Comparison of ENCODE assay signal across 2 cellular contexts in the genomic region with DNA sequence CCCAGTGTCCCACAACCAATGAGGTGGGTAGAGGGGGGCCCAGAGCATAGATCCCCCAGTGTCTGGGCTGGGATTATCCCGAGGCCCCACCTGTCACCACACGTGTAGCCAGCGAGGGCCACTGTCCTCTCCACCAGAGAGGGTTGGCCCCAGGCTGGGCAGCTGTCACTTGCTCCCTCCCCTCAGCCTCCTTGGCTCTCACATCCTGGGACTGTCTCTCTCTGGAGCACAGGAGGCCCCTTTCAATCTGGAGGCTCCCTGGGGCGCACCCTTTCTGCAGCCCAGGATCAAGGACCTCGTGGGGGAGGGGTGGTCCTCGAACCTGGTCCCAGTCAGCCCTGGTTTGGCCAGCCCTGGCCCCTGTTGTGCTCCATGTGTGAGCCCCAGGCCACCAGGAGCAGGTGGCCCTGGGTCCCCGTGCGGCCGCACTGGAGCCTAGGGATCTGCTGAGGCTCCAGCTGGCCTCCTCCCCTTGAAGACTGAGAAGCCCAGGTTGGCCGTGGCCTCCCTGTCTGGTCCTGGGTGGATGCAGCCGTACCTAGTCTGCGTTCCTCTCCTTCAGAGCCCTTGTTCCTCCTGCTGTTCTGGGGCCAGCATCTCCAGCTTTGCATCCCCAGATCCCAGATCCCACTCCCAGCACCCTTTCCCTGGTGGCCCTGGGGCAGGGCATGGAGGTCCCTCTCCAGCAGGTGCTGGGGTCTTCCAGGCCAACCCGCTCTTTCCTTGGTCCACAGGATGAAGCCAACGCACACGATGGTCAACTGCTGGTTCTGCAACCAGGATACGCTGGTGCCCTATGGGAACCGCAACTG.
TF ChIP-seq lines count a peak whose summit lies in the region.

No MANE protein-coding gene starts in this region.

TF ChIP-seq in SK-N-SH, 30 proteins besides CTCF, POLR2A, EP300 and RAD21:
- TF ChIP-seq, protein P1, sequence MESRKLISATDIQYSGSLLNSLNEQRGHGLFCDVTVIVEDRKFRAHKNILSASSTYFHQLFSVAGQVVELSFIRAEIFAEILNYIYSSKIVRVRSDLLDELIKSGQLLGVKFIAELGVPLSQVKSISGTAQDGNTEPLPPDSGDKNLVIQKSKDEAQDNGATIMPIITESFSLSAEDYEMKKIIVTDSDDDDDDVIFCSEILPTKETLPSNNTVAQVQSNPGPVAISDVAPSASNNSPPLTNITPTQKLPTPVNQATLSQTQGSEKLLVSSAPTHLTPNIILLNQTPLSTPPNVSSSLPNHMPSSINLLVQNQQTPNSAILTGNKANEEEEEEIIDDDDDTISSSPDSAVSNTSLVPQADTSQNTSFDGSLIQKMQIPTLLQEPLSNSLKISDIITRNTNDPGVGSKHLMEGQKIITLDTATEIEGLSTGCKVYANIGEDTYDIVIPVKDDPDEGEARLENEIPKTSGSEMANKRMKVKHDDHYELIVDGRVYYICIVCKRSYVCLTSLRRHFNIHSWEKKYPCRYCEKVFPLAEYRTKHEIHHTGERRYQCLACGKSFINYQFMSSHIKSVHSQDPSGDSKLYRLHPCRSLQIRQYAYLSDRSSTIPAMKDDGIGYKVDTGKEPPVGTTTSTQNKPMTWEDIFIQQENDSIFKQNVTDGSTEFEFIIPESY (IDR thresholded peaks at IDR 0.05; ENCODE audit: borderline replicate concordance, low read depth): no peak
- TF ChIP-seq, protein P2, sequence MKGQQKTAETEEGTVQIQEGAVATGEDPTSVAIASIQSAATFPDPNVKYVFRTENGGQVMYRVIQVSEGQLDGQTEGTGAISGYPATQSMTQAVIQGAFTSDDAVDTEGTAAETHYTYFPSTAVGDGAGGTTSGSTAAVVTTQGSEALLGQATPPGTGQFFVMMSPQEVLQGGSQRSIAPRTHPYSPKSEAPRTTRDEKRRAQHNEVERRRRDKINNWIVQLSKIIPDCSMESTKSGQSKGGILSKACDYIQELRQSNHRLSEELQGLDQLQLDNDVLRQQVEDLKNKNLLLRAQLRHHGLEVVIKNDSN (IDR thresholded peaks at IDR 0.05; ENCODE audit: borderline replicate concordance, low read depth): no peak
- TF ChIP-seq NFIC (IDR thresholded peaks at IDR 0.05; ENCODE audit: borderline replicate concordance): no peak
- no peak for TF ChIP-seq NRF1 (IDR thresholded peaks at IDR 0.05; ENCODE audit: low read depth, low read length)
- TF ChIP-seq TAF1 (IDR thresholded peaks at IDR 0.05; ENCODE audit: borderline replicate concordance, low read depth, low read length): no peak
- no peak for TF ChIP-seq TEAD4 (IDR thresholded peaks at IDR 0.05; ENCODE audit: borderline replicate concordance, insufficient read depth)
- TF ChIP-seq FOXJ3 (CRISPR knock-in tag; IDR thresholded peaks at IDR 0.05): no peak
- TF ChIP-seq POLR2AphosphoS5 (IDR thresholded peaks at IDR 0.05; ENCODE audit: low read depth, low read length): no peak
- no peak for TF ChIP-seq GATA2 (CRISPR knock-in tag; IDR thresholded peaks at IDR 0.05)
- TF ChIP-seq ELF1 (IDR thresholded peaks at IDR 0.05): no peak
- TF ChIP-seq JUND (IDR thresholded peaks at IDR 0.05): no peak
- no peak for TF ChIP-seq RXRA (IDR thresholded peaks at IDR 0.05; ENCODE audit: borderline replicate concordance, low read depth)
- TF ChIP-seq SMC3 (IDR thresholded peaks at IDR 0.05; ENCODE audit: low read depth, low read length): no peak

TF ChIP-seq in SK-N-SH treated with all-trans-retinoic acid at 6 μM for 48 hours, 23 proteins besides CTCF, POLR2A, EP300 and RAD21:
- TF ChIP-seq, protein P3, sequence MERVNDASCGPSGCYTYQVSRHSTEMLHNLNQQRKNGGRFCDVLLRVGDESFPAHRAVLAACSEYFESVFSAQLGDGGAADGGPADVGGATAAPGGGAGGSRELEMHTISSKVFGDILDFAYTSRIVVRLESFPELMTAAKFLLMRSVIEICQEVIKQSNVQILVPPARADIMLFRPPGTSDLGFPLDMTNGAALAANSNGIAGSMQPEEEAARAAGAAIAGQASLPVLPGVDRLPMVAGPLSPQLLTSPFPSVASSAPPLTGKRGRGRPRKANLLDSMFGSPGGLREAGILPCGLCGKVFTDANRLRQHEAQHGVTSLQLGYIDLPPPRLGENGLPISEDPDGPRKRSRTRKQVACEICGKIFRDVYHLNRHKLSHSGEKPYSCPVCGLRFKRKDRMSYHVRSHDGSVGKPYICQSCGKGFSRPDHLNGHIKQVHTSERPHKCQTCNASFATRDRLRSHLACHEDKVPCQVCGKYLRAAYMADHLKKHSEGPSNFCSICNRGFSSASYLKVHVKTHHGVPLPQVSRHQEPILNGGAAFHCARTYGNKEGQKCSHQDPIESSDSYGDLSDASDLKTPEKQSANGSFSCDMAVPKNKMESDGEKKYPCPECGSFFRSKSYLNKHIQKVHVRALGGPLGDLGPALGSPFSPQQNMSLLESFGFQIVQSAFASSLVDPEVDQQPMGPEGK (CRISPR knock-in tag; IDR thresholded peaks at IDR 0.05; ENCODE audit: borderline replicate concordance): no peak
- TF ChIP-seq BACH2 (CRISPR knock-in tag; IDR thresholded peaks at IDR 0.05; ENCODE audit: borderline replicate concordance): no peak
